Comparison of ENCODE assay signal across 9 cellular contexts in genomic region chr3:128226794-128227399, GRCh38.
DNase-seq lines count a peak whose midpoint lies in the region; ATAC-seq, FAIRE-seq and TF ChIP-seq lines count a peak whose summit lies in the region.
"Had no signal": no experiment of that assay in that cellular context is flagged by ENCODE, and none has a peak within 500 bp of the region (broad histone marks: within the 10 kb centered on the region; RNA-seq: fewer than 3 reads in every experiment).

No MANE protein-coding gene starts in this region.

- TF ChIP-seq CTCF in Calu3 (IDR thresholded peaks at IDR 0.05; ENCODE audit: unreplicated experiment) (peak; percentile 93), pancreas (IDR thresholded peaks at IDR 0.05) (peak; percentile 37 to 75 (median 56))

- CTCF ChIA-PET in Calu3 (lab: Charles Lee) = interaction anchor here (0.5 to 0.9 kb wide), 4 partner anchors 15 to 199 kb away, joined by 3 to 4 read pairs (median 3); no protein-coding TSS in a partner anchor
- CTCF ChIA-PET in activated CD4-positive, alpha-beta memory T cell treated with anti-CD3 and anti-CD28 coated beads, Interleukin-2, amount 10 ng/mL, durations not matched to agents 7 days and 5 days (lab: Charles Lee) = no interaction called here

- H3K4me1 ChIP-seq in pancreas = no peaks in the 10 kb centered on the region

- peak; percentile 63 to 92 (median 83) for ATAC-seq in pancreas
- no peak for ATAC-seq in GM21447 (IDR thresholded peaks at IDR 0.05; ENCODE audit: unreplicated experiment)
- no peak for ATAC-seq in HG03135 (IDR thresholded peaks at IDR 0.05; ENCODE audit: unreplicated experiment)

- FAIRE-seq in pancreas (lab: Jason Lieb, UNC) = no peak
- FAIRE-seq: islet of Langerhans had no signal

- intact Hi-C loops in Calu3 (cut with micrococcal nuclease; ENCODE audit: unreplicated experiment) = loop anchor here (1.0 to 10.0 kb wide), 2 partner anchors 158 to 357 kb away; no protein-coding TSS in a partner anchor
- intact Hi-C loops in pancreas (cut with DNase I) = no loop called here

- no peak overlapping the region for H3K4me3 Mint-ChIP-seq in Calu3 (ENCODE audit: low read depth, unreplicated experiment)
- no peak overlapping the region for H3K4me3 Mint-ChIP-seq in activated CD4-positive, alpha-beta memory T cell treated with anti-CD3 and anti-CD28 coated beads, Interleukin-2, amount 10 ng/mL, durations not matched to agents 7 days and 5 days

- 44 to 59% methylated on average over 5 of the region's 5 CpGs for WGBS in pancreas, 2 donors

- no peak overlapping the region for H3K4me3 ChIP-seq in pancreas

- H3K36me3 Mint-ChIP-seq in Calu3 (ENCODE audit: insufficient read depth, unreplicated experiment) = no peaks in the 10 kb centered on the region
- H3K36me3 Mint-ChIP-seq in activated CD4-positive, alpha-beta memory T cell treated with anti-CD3 and anti-CD28 coated beads, Interleukin-2, amount 10 ng/mL, durations not matched to agents 7 days and 5 days (ENCODE audit: low read depth) = peaks cover 14% of the 10 kb centered on the region

- peak; percentile 83 for DNase-seq in Calu3
- peak; percentile 58 for DNase-seq in HT1080 (ENCODE audit: low read depth)
- peak; percentile 27 for DNase-seq in activated CD4-positive, alpha-beta memory T cell treated with anti-CD3 and anti-CD28 coated beads, Interleukin-2, amount 10 ng/mL, durations not matched to agents 7 days and 5 days
- DNase-seq in fibroblast of gingiva (ENCODE audit: low read depth) = peak; percentile 24
- DNase-seq in pancreas = peak in 5 of 6 donors; percentile 21 to 82 (median 55)
- DNase-seq in H4 (ENCODE audit: low spot score) = no peak

- H3K27me3 Mint-ChIP-seq in Calu3 (ENCODE audit: unreplicated experiment) = no peaks in the 10 kb centered on the region
- no peaks in the 10 kb centered on the region for H3K27me3 Mint-ChIP-seq in activated CD4-positive, alpha-beta memory T cell treated with anti-CD3 and anti-CD28 coated beads, Interleukin-2, amount 10 ng/mL, durations not matched to agents 7 days and 5 days

- POLR2A ChIA-PET in activated CD4-positive, alpha-beta memory T cell treated with anti-CD3 and anti-CD28 coated beads, Interleukin-2, amount 10 ng/mL, durations not matched to agents 7 days and 5 days (lab: Charles Lee) = no interaction called here

- H3K36me3 ChIP-seq in pancreas = no peaks in the 10 kb centered on the region

- no peaks in the 10 kb centered on the region for H3K9me3 Mint-ChIP-seq in Calu3 (ENCODE audit: low read depth, unreplicated experiment)
- peaks cover 15% of the 10 kb centered on the region for H3K9me3 Mint-ChIP-seq in activated CD4-positive, alpha-beta memory T cell treated with anti-CD3 and anti-CD28 coated beads, Interleukin-2, amount 10 ng/mL, durations not matched to agents 7 days and 5 days

- H3K27ac Mint-ChIP-seq in Calu3 (ENCODE audit: unreplicated experiment) = no peak overlapping the region
- no peak overlapping the region for H3K27ac Mint-ChIP-seq in activated CD4-positive, alpha-beta memory T cell treated with anti-CD3 and anti-CD28 coated beads, Interleukin-2, amount 10 ng/mL, durations not matched to agents 7 days and 5 days

- H3K27me3 ChIP-seq in pancreas = no peaks in the 10 kb centered on the region

- H3K9me3 ChIP-seq in pancreas = no peaks in the 10 kb centered on the region

- no TSS peak for BruUV-seq in Calu3 (replicated peaks; lab: Mats Ljungman, UMichigan)

- H3K4me1 Mint-ChIP-seq in Calu3 (ENCODE audit: low read depth, unreplicated experiment) = no peaks in the 10 kb centered on the region
- H3K4me1 Mint-ChIP-seq in activated CD4-positive, alpha-beta memory T cell treated with anti-CD3 and anti-CD28 coated beads, Interleukin-2, amount 10 ng/mL, durations not matched to agents 7 days and 5 days = no peaks in the 10 kb centered on the region

- H3K27ac ChIP-seq in pancreas = no peak overlapping the region

Comparison
In these comparisons a context has a peak if more than half of its experiments do, and no peak if none do; other contexts are left out.
1. ATAC-seq: peak in pancreas (4 of 4); none in GM21447 (single experiment) and HG03135 (single experiment).